1 cellular context compared by ENCODE assay signal in genomic region chr13:46053162-46054012, GRCh38.
TF ChIP-seq lines count a peak whose summit lies in the region.

No MANE protein-coding gene starts in this region.

TF ChIP-seq in GM12878, 131 proteins besides CTCF, POLR2A, EP300 and RAD21:
- TF ChIP-seq CUX1 (IDR thresholded peaks at IDR 0.05; ENCODE audit: insufficient replicate concordance, low read depth, low read length) (no peak), BMI1 (IDR thresholded peaks at IDR 0.05; ENCODE audit: borderline replicate concordance) (peak; percentile 58; the same call in 1 of the 2 replicates)
